Comparison of ENCODE assay signal across 8 cellular contexts in the genomic region with DNA sequence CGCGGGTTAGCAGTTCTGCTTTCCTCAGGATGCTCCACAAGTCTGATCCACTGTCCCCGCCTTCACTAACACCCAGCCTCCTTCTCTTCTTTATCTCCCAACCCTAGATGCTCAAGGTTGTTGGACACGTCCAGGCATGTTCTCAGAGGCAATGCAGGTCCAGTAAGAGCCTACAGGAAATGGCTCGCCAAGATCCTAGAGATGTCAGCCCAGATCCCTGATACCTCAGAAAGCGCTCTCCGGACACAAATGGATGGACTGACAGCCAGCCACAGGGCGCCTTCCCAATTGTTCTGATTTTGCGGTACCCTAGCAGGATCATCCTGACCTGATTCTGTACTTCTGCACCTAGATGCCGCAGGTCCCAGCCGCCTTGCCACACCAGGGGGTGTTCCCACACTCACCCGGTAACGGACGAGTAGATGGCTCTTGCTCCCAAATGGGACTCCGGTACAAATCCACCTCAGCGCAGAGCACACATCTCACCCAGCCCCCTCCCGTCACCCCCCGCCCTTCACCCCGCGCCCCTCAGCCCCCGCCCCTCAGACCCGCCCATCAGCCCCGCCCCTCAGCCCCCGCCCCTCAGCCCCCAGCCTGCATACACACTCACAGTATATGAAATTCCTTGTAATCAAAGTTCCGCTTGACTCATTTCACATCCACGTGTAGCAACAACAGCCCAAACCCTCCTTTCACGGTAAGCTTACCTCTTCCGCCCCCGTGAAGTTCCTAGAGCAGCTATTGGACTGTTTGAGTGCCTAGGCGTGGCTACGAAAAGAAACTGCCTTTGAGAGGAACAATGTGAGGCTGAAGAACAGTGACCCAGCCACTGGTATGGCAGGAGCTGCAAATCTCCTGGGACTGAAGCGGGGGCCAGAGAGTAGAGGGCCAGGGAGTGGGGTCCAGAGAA. TPM values are rescaled to one million over a fixed set of nuclear protein-coding genes. Genes with fewer than 3 reads are reported as not detected.
DNase-seq lines count a peak whose midpoint lies in the region; ATAC-seq and FAIRE-seq lines count a peak whose summit lies in the region.

A gene with protein sequence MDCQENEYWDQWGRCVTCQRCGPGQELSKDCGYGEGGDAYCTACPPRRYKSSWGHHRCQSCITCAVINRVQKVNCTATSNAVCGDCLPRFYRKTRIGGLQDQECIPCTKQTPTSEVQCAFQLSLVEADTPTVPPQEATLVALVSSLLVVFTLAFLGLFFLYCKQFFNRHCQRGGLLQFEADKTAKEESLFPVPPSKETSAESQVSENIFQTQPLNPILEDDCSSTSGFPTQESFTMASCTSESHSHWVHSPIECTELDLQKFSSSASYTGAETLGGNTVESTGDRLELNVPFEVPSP (minus strand): TSS at position 488 of the 910 bp plus-strand sequence. CDS start 23,058 bp downstream, outside the sequence.

- peak within 1 kb of the TSS; percentile 45 to 78 (median 59) for H3K4me3 Mint-ChIP-seq in immature natural killer cell

- no peaks in the 10 kb centered on the region for H3K36me3 Mint-ChIP-seq in immature natural killer cell

- peaks cover 0 to 2% (median 0%) of the 10 kb centered on the region in 6 donors for H3K9me3 Mint-ChIP-seq in immature natural killer cell

- peak; percentile 2 for DNase-seq in NCI-H748 (lab: John Stamatoyannopoulos, UW; ENCODE audit: unreplicated experiment)
- DNase-seq in NCI-H748 treated with DMSO at 0.1 percent for 48 hours (lab: John Stamatoyannopoulos, UW) = no peak
- DNase-seq in RCC 7860 (ENCODE audit: low spot score) = peak; percentile 83
- DNase-seq in brain pericyte (ENCODE audit: low read depth, low spot score) = peak; percentile 12
- peak in 2 of 3 donors; percentile 1 to 10 for DNase-seq in immature natural killer cell
- DNase-seq in stimulated activated CD4-positive, alpha-beta T cell treated with anti-CD3 and anti-CD28 coated beads, Interleukin-1b, Interleukin-23, amount 100 ng/mL, for 4 hours (ENCODE audit: low read depth in 2 of 2) = peak; percentile 0 to 5
- no peak for DNase-seq in HuH-7 (ENCODE audit: low spot score)

- H3K4me1 Mint-ChIP-seq in immature natural killer cell = peaks cover 6 to 11% of the 10 kb centered on the region in 2 donors

- H3K27ac Mint-ChIP-seq in immature natural killer cell = peak within 1 kb of the TSS in 1 of 6 donors; percentile 59

- peaks cover 1 to 2% (median 2%) of the 10 kb centered on the region in 3 donors for H3K27me3 Mint-ChIP-seq in immature natural killer cell (ENCODE audit: low read depth in 3 of 3)

- ATAC-seq in HG02571 (IDR thresholded peaks at IDR 0.05; ENCODE audit: unreplicated experiment) = peak; percentile 86

- FAIRE-seq in RCC 7860 (lab: Jason Lieb, UNC) = peak; percentile 86

RNA-seq across cellular contexts. Expression of the gene that starts here (rescaled TPM):
- not detected for polyA plus RNA-seq in immature natural killer cell

Comparison
In these comparisons a context has a peak if more than half of its experiments do, and no peak if none do; other contexts are left out.
1. DNase-seq: peak in NCI-H748 (single experiment), RCC 7860 (single experiment), brain pericyte (single experiment) and stimulated activated CD4-positive, alpha-beta T cell treated with anti-CD3 and anti-CD28 coated beads, Interleukin-1b, Interleukin-23, amount 100 ng/mL, for 4 hours (2 of 2); none in NCI-H748 treated with DMSO at 0.1 percent for 48 hours (single experiment) and HuH-7 (single experiment).
2. Peak in DNase-seq in immature natural killer cell; RNA of the gene not detected or under 1 TPM.